ENCODE assay signal across 14 cellular contexts in genomic region chr2:24317491-24317920, GRCh38. TPM values are rescaled to one million over a fixed set of nuclear protein-coding genes. Genes with fewer than 3 reads are reported as not detected.
DNase-seq lines count a peak whose midpoint lies in the region; ATAC-seq, FAIRE-seq and TF ChIP-seq lines count a peak whose summit lies in the region.
"Had no signal": no experiment of that assay in that cellular context is flagged by ENCODE, and none has a peak within 500 bp of the region (broad histone marks: within the 10 kb centered on the region; RNA-seq: fewer than 3 reads in every experiment).

No MANE protein-coding gene starts in this region.

- H3K9ac ChIP-seq in neuronal stem cell (ENCODE audit: low read depth, low read length, poor library complexity): no peak overlapping the region

- H2BK5ac ChIP-seq in neuronal stem cell (ENCODE audit: low read length): no peak overlapping the region

- peaks cover 62% of the 10 kb centered on the region for H3K4me1 ChIP-seq in body of pancreas
- H3K4me1 ChIP-seq in pancreas: peaks cover 14 to 35% (median 22%) of the 10 kb centered on the region in 3 donors
- no peaks in the 10 kb centered on the region for H3K4me1 ChIP-seq in neuronal stem cell (ENCODE audit: control insufficient read depth in 2 of 2, insufficient read depth in 1 of 2, low read depth in 1 of 2, low read length in 2 of 2)

- H3K9me3 ChIP-seq in body of pancreas: no peaks in the 10 kb centered on the region
- H3K9me3 ChIP-seq in pancreas: no peaks in the 10 kb centered on the region
- H3K9me3 ChIP-seq in neuronal stem cell (replicated peaks in 1 of 2; ENCODE audit: control insufficient read depth in 2 of 2, insufficient read depth in 1 of 2, low read depth in 1 of 2, low read length in 2 of 2): peaks cover 2 to 8% of the 10 kb centered on the region in 2 donors
- H3K9me3 ChIP-seq: ascending aorta had no signal

- H3K4ac ChIP-seq in neuronal stem cell (ENCODE audit: low read length): no peak overlapping the region

- no peak overlapping the region for H4K8ac ChIP-seq in neuronal stem cell (ENCODE audit: low read depth, low read length)

- H3K36me3 ChIP-seq in body of pancreas (replicated peaks in 1 of 2; ENCODE audit: insufficient read depth in 1 of 2, low read depth in 2 of 2): peaks cover 0 to 1% of the 10 kb centered on the region in 2 donors
- H3K36me3 ChIP-seq in pancreas: no peaks in the 10 kb centered on the region
- H3K36me3 ChIP-seq in neuronal stem cell (replicated peaks in 1 of 2; ENCODE audit: control insufficient read depth in 2 of 2, insufficient read depth in 2 of 2, low read length in 2 of 2): no peaks in the 10 kb centered on the region
- H3K36me3 ChIP-seq: ascending aorta had no signal

- no peak overlapping the region for H2BK12ac ChIP-seq in neuronal stem cell (ENCODE audit: low read length)

- H2BK15ac ChIP-seq in neuronal stem cell (ENCODE audit: low read length): no peak overlapping the region

- DNase-seq in activated CD4-positive, CD25-positive, alpha-beta regulatory T cell treated with anti-CD3 and anti-CD28 coated beads, Interleukin-2, amount 50 U/mL, for 72 hours: no peak
- DNase-seq in LHCN-M2 (ENCODE audit: low read depth): peak; percentile 41
- peak; percentile 82 to 87 (median 85) for DNase-seq in body of pancreas
- DNase-seq in pancreas: peak; percentile 75 to 83 (median 80)
- DNase-seq in activated CD8-positive, alpha-beta memory T cell treated with anti-CD3 and anti-CD28 coated beads, Interleukin-2, amount 50 U/mL, for 4 hours: no peak
- no peak for DNase-seq in neuronal stem cell (ENCODE audit: low spot score)
- DNase-seq: activated CD4-positive, CD25-positive, alpha-beta regulatory T cell; erythroblast; Kasumi-1 had no signal

- no peak overlapping the region for H2BK120ac ChIP-seq in neuronal stem cell (ENCODE audit: low read depth, low read length)

- no peak overlapping the region for H3K23ac ChIP-seq in neuronal stem cell (ENCODE audit: low read depth, low read length, poor library complexity)

- H2AFZ ChIP-seq in neuronal stem cell (ENCODE audit: low read length): no peak overlapping the region

- H3K4me3 ChIP-seq in body of pancreas (no peak overlapping the region), pancreas (no peak overlapping the region), neuronal stem cell (ENCODE audit: low read length in 2 of 2) (no peak overlapping the region)
- H3K4me3 ChIP-seq: ascending aorta had no signal

- H4K91ac ChIP-seq in neuronal stem cell (ENCODE audit: low read depth, low read length, poor library complexity): no peak overlapping the region

- FAIRE-seq in pancreas (lab: Jason Lieb, UNC): no peak
- FAIRE-seq: GM12892 had no signal

- intact Hi-C loops in body of pancreas (cut with DNase I): no loop called here
- intact Hi-C loops in pancreas (cut with DNase I): no loop called here

- H3K27ac ChIP-seq in body of pancreas (peak overlapping the region; percentile 13 to 81 (median 74)), pancreas (peak overlapping the region; percentile 36 to 67 (median 56)), neuronal stem cell (replicated peaks; ENCODE audit: low read length) (no peak overlapping the region)
- H3K27ac ChIP-seq: ascending aorta, C4-2B had no signal

- no peak overlapping the region for H2AK5ac ChIP-seq in neuronal stem cell (ENCODE audit: low read depth, low read length)

- H3K14ac ChIP-seq in neuronal stem cell (ENCODE audit: low read length): no peak overlapping the region

- peak; percentile 41 to 56 for ATAC-seq in activated CD4-positive, CD25-positive, alpha-beta regulatory T cell treated with anti-CD3 and anti-CD28 coated beads, Interleukin-2, amount 50 U/mL, for 24 hours
- ATAC-seq in body of pancreas: peak; percentile 96
- ATAC-seq in pancreas: peak; percentile 89 to 95 (median 93)
- no peak for ATAC-seq in GM21360 (IDR thresholded peaks at IDR 0.05; ENCODE audit: unreplicated experiment)

- H3K79me1 ChIP-seq in neuronal stem cell (ENCODE audit: low read depth, low read length): no peaks in the 10 kb centered on the region

- peak in 1 of 3 donors; percentile 17 for TF ChIP-seq POLR2A in body of pancreas (IDR thresholded peaks at IDR 0.05)

- no peak overlapping the region for H3K4me2 ChIP-seq in neuronal stem cell (ENCODE audit: insufficient read depth, low read length, poor library complexity, severe bottlenecking)

- TF ChIP-seq CTCF in body of pancreas (IDR thresholded peaks at IDR 0.05) (no peak), pancreas (IDR thresholded peaks at IDR 0.05) (no peak)

- H3K27me3 ChIP-seq in body of pancreas (no peaks in the 10 kb centered on the region), pancreas (no peaks in the 10 kb centered on the region), neuronal stem cell (ENCODE audit: control insufficient read depth in 3 of 3, insufficient read depth in 3 of 3, low read depth in 1 of 3, low read length in 3 of 3) (no peaks in the 10 kb centered on the region)
- H3K27me3 ChIP-seq: ascending aorta had no signal

- no peak overlapping the region for H3K18ac ChIP-seq in neuronal stem cell (ENCODE audit: low read length)

RNA-seq across cellular contexts. Expression of gene ITSN2, which starts 42.8 kb away (rescaled TPM):
- 13.8 and 20.8 TPM in 2 replicates for total RNA-seq in LHCN-M2 (2014; rRNA removed)
- polyA plus RNA-seq in LHCN-M2 (2012): 5.4 TPM
- total RNA-seq in body of pancreas: 10 to 100 TPM; 32.9 to 61.0 TPM
- total RNA-seq in pancreas: 10 to 100 TPM; 23.8 to 42.0 (median 33.8) TPM
- 10 to 100 TPM; 28.9 to 31.4 TPM for polyA plus RNA-seq in pancreas
- 6.4 TPM for polyA plus RNA-seq in neuronal stem cell (2013, experiment 1 of 2)
- polyA plus RNA-seq in neuronal stem cell (2013, experiment 2 of 2): 5.9 TPM

Comparison
In these comparisons a context has a peak if more than half of its experiments do, and no peak if none do; other contexts are left out.
1. DNase-seq: peak in LHCN-M2 (single experiment), body of pancreas (4 of 4) and pancreas (6 of 6); none in activated CD4-positive, CD25-positive, alpha-beta regulatory T cell treated with anti-CD3 and anti-CD28 coated beads, Interleukin-2, amount 50 U/mL, for 72 hours (single experiment), activated CD8-positive, alpha-beta memory T cell treated with anti-CD3 and anti-CD28 coated beads, Interleukin-2, amount 50 U/mL, for 4 hours (single experiment) and neuronal stem cell (single experiment).